ENCODE assay signal across 8 cellular contexts in genomic region chr2:154518872-154519271, GRCh38.
"Had no signal": no experiment of that assay in that cellular context is flagged by ENCODE, and none has a peak within 500 bp of the region (broad histone marks: within the 10 kb centered on the region; RNA-seq: fewer than 3 reads in every experiment).

No MANE protein-coding gene starts in this region.

- H3K36me3 Mint-ChIP-seq: IgD-negative memory B cell had no signal

- H3K4me2 ChIP-seq: KMS-11 had no signal

- H3K4me3 Mint-ChIP-seq: IgD-negative memory B cell had no signal

- H3K9ac ChIP-seq: KMS-11 had no signal

- H3K4me1 Mint-ChIP-seq: IgD-negative memory B cell had no signal

- FAIRE-seq: HTR-8/SVneo had no signal

- H3K27ac ChIP-seq: HL-60, KMS-11 had no signal

- H3K27me3 Mint-ChIP-seq: IgD-negative memory B cell had no signal

- H3K27ac Mint-ChIP-seq: IgD-negative memory B cell had no signal

- DNase-seq: Karpas-422, Kasumi-1, KBM-7, KG1 had no signal
